In genomic region chr1:41118645-41119044, GRCh38 we compare ENCODE assay signal across 25 cellular contexts.
"Had no signal": no experiment of that assay in that cellular context is flagged by ENCODE, and none has a peak within 500 bp of the region (broad histone marks: within the 10 kb centered on the region; RNA-seq: fewer than 3 reads in every experiment).

No MANE protein-coding gene starts in this region.

- H3K36me3 ChIP-seq: colonic mucosa, left lung had no signal

- H3K4me3 ChIP-seq: colonic mucosa, esophagus squamous epithelium, gastrocnemius medialis, heart right ventricle, left lung, lower lobe of right lung had no signal

- FAIRE-seq: endometrium, islet of Langerhans, keratinocyte had no signal

- DNase-seq: colonic mucosa; cortex of kidney; effector CD8-positive, alpha-beta T cell; effector memory CD8-positive, alpha-beta T cell; endodermal cell; erythroblast; esophagus squamous epithelium; foreskin fibroblast; foreskin melanocyte; gastrocnemius medialis; glutamatergic neuron; head of caudate nucleus; heart right ventricle; hippocampal formation; left cardiac atrium; left lung; left ventricle myocardium superior; lower lobe of right lung; midbrain; naive thymus-derived CD4-positive, alpha-beta T cell had no signal

- H3K27ac ChIP-seq: colonic mucosa, epithelial cell of prostate, esophagus squamous epithelium, gastrocnemius medialis, heart right ventricle, left lung, lower lobe of right lung had no signal

- H3K4me1 ChIP-seq: colonic mucosa, gastrocnemius medialis, left lung, lower lobe of right lung had no signal

- H3K9me3 ChIP-seq: colonic mucosa, esophagus squamous epithelium, gastrocnemius medialis, heart right ventricle, left lung, lower lobe of right lung had no signal

- H3K27me3 ChIP-seq: colonic mucosa, esophagus squamous epithelium, gastrocnemius medialis, heart right ventricle, left lung had no signal

- ATAC-seq: effector memory CD8-positive, alpha-beta T cell; esophagus mucosa; gastrocnemius medialis; heart right ventricle; left cardiac atrium; left lung; left ventricle myocardium superior; lower lobe of right lung; naive thymus-derived CD4-positive, alpha-beta T cell had no signal
